In genomic region chr1:169001353-169001752, GRCh38 we compare ENCODE assay signal across 37 cellular contexts.
"Had no signal": no experiment of that assay in that cellular context is flagged by ENCODE, and none has a peak within 500 bp of the region (broad histone marks: within the 10 kb centered on the region; RNA-seq: fewer than 3 reads in every experiment).

No MANE protein-coding gene starts in this region.

- FAIRE-seq: astrocyte, bronchial epithelial cell had no signal

- H3K9me3 ChIP-seq: adrenal gland, ascending aorta, body of pancreas, breast epithelium had no signal

- H3K27me3 ChIP-seq: adrenal gland, ascending aorta, body of pancreas, brain microvascular endothelial cell, breast epithelium had no signal

- H3K4me3 ChIP-seq: adrenal gland, ascending aorta, body of pancreas, breast epithelium, cardiac muscle cell had no signal

- H3K4me1 Mint-ChIP-seq: activated naive CD4-positive, alpha-beta T cell treated with anti-CD3 and anti-CD28 coated beads, Interleukin-2, amount 50 U/mL, for 24 hours; activated naive CD8-positive, alpha-beta T cell treated with anti-CD3 and anti-CD28 coated beads for 36 hours; activated naive CD8-positive, alpha-beta T cell treated with anti-CD3 and anti-CD28 coated beads, Interleukin-2, amount 10 ng/mL, durations not matched to agents 7 days and 5 days; activated naive CD8-positive, alpha-beta T cell treated with anti-CD3 and anti-CD28 coated beads, Interleukin-2, amount 50 U/mL, for 24 hours; activated T-helper 17 cell treated with anti-CD3 and anti-CD28 coated beads, Interleukin-2, amount 50 U/mL, for 72 hours; brain; central memory CD8-positive, alpha-beta T cell had no signal

- H3K4me3 Mint-ChIP-seq: activated naive CD4-positive, alpha-beta T cell treated with anti-CD3 and anti-CD28 coated beads for 36 hours; activated naive CD4-positive, alpha-beta T cell treated with anti-CD3 and anti-CD28 coated beads, Interleukin-2, amount 10 ng/mL, durations not matched to agents 7 days and 5 days; activated naive CD4-positive, alpha-beta T cell treated with anti-CD3 and anti-CD28 coated beads, Interleukin-2, amount 50 U/mL, for 24 hours; activated naive CD8-positive, alpha-beta T cell; activated naive CD8-positive, alpha-beta T cell treated with anti-CD3 and anti-CD28 coated beads for 36 hours; activated naive CD8-positive, alpha-beta T cell treated with anti-CD3 and anti-CD28 coated beads, Interleukin-2, amount 10 ng/mL, durations not matched to agents 7 days and 5 days; activated naive CD8-positive, alpha-beta T cell treated with anti-CD3 and anti-CD28 coated beads, Interleukin-2, amount 50 U/mL, for 24 hours; activated T-cell treated with anti-CD3 and anti-CD28 coated beads, Interleukin-2, amount 50 U/mL, for 24 hours; activated T-cell treated with anti-CD3 and anti-CD28 coated beads, Interleukin-2, amount 50 U/mL, for 4 hours; activated T-cell treated with anti-CD3 and anti-CD28 coated beads, Interleukin-2, amount 50 U/mL, for 72 hours; activated T-helper 1 cell treated with anti-CD3 and anti-CD28 coated beads, Interleukin-12 subunit alpha, Interleukin-12 subunit beta, Interleukin-2, Interleukin-4 antibody, amounts not matched to agents 30 ng/mL and 10 ng/mL and 1 ng/mL, durations not matched to agents 14 hours and 24 hours and 36 hours; activated T-helper 17 cell treated with anti-CD3 and anti-CD28 coated beads, Interleukin-2, amount 50 U/mL, for 72 hours; brain; central memory CD8-positive, alpha-beta T cell had no signal

- DNase-seq: activated effector memory CD4-positive, alpha-beta T cell treated with anti-CD3 and anti-CD28 coated beads, Interleukin-2, amount 50 U/mL, for 16 hours; activated effector memory CD4-positive, alpha-beta T cell treated with Interleukin-2 at 50 U/mL for 16 hours; activated gamma-delta T cell; activated gamma-delta T cell treated with Interleukin-2 at 50 U/mL for 16 hours; activated naive CD4-positive, alpha-beta T cell; activated naive CD4-positive, alpha-beta T cell treated with anti-CD3 and anti-CD28 coated beads for 36 hours; activated naive CD4-positive, alpha-beta T cell treated with anti-CD3 and anti-CD28 coated beads, Interleukin-2, amount 10 ng/mL, durations not matched to agents 7 days and 5 days; activated naive CD4-positive, alpha-beta T cell treated with anti-CD3 and anti-CD28 coated beads, Interleukin-2, amount 50 U/mL, for 16 hours; activated naive CD4-positive, alpha-beta T cell treated with Interleukin-2 at 50 U/mL for 16 hours; activated naive CD8-positive, alpha-beta T cell treated with anti-CD3 and anti-CD28 coated beads for 36 hours; activated naive CD8-positive, alpha-beta T cell treated with anti-CD3 and anti-CD28 coated beads, Interleukin-2, amount 10 ng/mL, durations not matched to agents 7 days and 5 days; activated naive CD8-positive, alpha-beta T cell treated with anti-CD3 and anti-CD28 coated beads, Interleukin-2, amount 50 U/mL, for 24 hours; activated T-cell treated with anti-CD3 and anti-CD28 coated beads, Interleukin-2, amount 50 U/mL, for 1 hour; activated T-cell treated with anti-CD3 and anti-CD28 coated beads, Interleukin-2, amount 50 U/mL, for 24 hours; activated T-cell treated with anti-CD3 and anti-CD28 coated beads, Interleukin-2, amount 50 U/mL, for 4 hours; activated T-cell treated with anti-CD3 and anti-CD28 coated beads, Interleukin-2, amount 50 U/mL, for 48 hours; activated T-cell treated with anti-CD3 and anti-CD28 coated beads, Interleukin-2, amount 50 U/mL, for 72 hours; adrenal gland; amygdala; aorta; body of pancreas; brain microvascular endothelial cell; central memory CD4-positive, alpha-beta T cell; cerebellar nuclear complex had no signal

- H3K27ac Mint-ChIP-seq: activated naive CD4-positive, alpha-beta T cell treated with anti-CD3 and anti-CD28 coated beads for 36 hours; activated naive CD4-positive, alpha-beta T cell treated with anti-CD3 and anti-CD28 coated beads, Interleukin-2, amount 10 ng/mL, durations not matched to agents 7 days and 5 days; activated naive CD4-positive, alpha-beta T cell treated with anti-CD3 and anti-CD28 coated beads, Interleukin-2, amount 50 U/mL, for 24 hours; activated naive CD4-positive, alpha-beta T cell treated with anti-CD3 and anti-CD28 coated beads, Interleukin-2, amount 50 U/mL, for 72 hours; activated naive CD8-positive, alpha-beta T cell; activated naive CD8-positive, alpha-beta T cell treated with anti-CD3 and anti-CD28 coated beads for 36 hours; activated naive CD8-positive, alpha-beta T cell treated with anti-CD3 and anti-CD28 coated beads, Interleukin-2, amount 10 ng/mL, durations not matched to agents 7 days and 5 days; activated naive CD8-positive, alpha-beta T cell treated with anti-CD3 and anti-CD28 coated beads, Interleukin-2, amount 50 U/mL, for 24 hours; activated T-cell treated with anti-CD3 and anti-CD28 coated beads, Interleukin-2, amount 50 U/mL, for 24 hours; activated T-cell treated with anti-CD3 and anti-CD28 coated beads, Interleukin-2, amount 50 U/mL, for 72 hours; activated T-helper 1 cell treated with anti-CD3 and anti-CD28 coated beads, Interleukin-12 subunit alpha, Interleukin-12 subunit beta, Interleukin-2, Interleukin-4 antibody, amounts not matched to agents 30 ng/mL and 10 ng/mL and 1 ng/mL, durations not matched to agents 14 hours and 24 hours and 36 hours; activated T-helper 17 cell treated with anti-CD3 and anti-CD28 coated beads, Interleukin-2, amount 50 U/mL, for 72 hours; activated T-helper 2 cell treated with anti-CD3 and anti-CD28 coated beads, Interferon-gamma antibody, Interleukin-2, Interleukin-4, amounts not matched to agents 10 μg/mL and 5 μg/mL and 100 μg/mL, durations not matched to agents 14 hours and 24 hours and 36 hours; brain had no signal

- H3K4me1 ChIP-seq: breast epithelium had no signal

- H3K27ac ChIP-seq: adrenal gland, ascending aorta, body of pancreas, brain microvascular endothelial cell, breast epithelium, cardiac muscle cell had no signal

- ATAC-seq: activated naive CD4-positive, alpha-beta T cell treated with anti-CD3 and anti-CD28 coated beads, Interleukin-2, amount 50 U/mL, for 72 hours; activated naive CD8-positive, alpha-beta T cell treated with anti-CD3 and anti-CD28 coated beads, Interleukin-2, amount 50 U/mL, for 24 hours; activated T-cell treated with anti-CD3 and anti-CD28 coated beads, Interleukin-2, amount 50 U/mL, for 4 hours; activated T-cell treated with anti-CD3 and anti-CD28 coated beads, Interleukin-2, amount 50 U/mL, for 72 hours; activated T-helper 17 cell treated with anti-CD3 and anti-CD28 coated beads, Interleukin-2, amount 50 U/mL, for 72 hours; body of pancreas had no signal

- H3K9me3 Mint-ChIP-seq: activated naive CD4-positive, alpha-beta T cell treated with anti-CD3 and anti-CD28 coated beads for 36 hours; activated naive CD4-positive, alpha-beta T cell treated with anti-CD3 and anti-CD28 coated beads, Interleukin-2, amount 10 ng/mL, durations not matched to agents 7 days and 5 days; activated naive CD4-positive, alpha-beta T cell treated with anti-CD3 and anti-CD28 coated beads, Interleukin-2, amount 50 U/mL, for 72 hours; activated naive CD8-positive, alpha-beta T cell treated with anti-CD3 and anti-CD28 coated beads for 36 hours; activated naive CD8-positive, alpha-beta T cell treated with anti-CD3 and anti-CD28 coated beads, Interleukin-2, amount 50 U/mL, for 24 hours; activated T-cell treated with anti-CD3 and anti-CD28 coated beads, Interleukin-2, amount 50 U/mL, for 24 hours; activated T-cell treated with anti-CD3 and anti-CD28 coated beads, Interleukin-2, amount 50 U/mL, for 4 hours; activated T-helper 17 cell treated with anti-CD3 and anti-CD28 coated beads, Interleukin-2, amount 50 U/mL, for 72 hours; activated T-helper 2 cell treated with anti-CD3 and anti-CD28 coated beads, Interferon-gamma antibody, Interleukin-2, Interleukin-4, amounts not matched to agents 10 μg/mL and 5 μg/mL and 100 μg/mL, durations not matched to agents 14 hours and 24 hours and 36 hours; central memory CD8-positive, alpha-beta T cell had no signal

- H3K36me3 Mint-ChIP-seq: activated naive CD4-positive, alpha-beta T cell treated with anti-CD3 and anti-CD28 coated beads, Interleukin-2, amount 10 ng/mL, durations not matched to agents 7 days and 5 days; activated naive CD8-positive, alpha-beta T cell; activated naive CD8-positive, alpha-beta T cell treated with anti-CD3 and anti-CD28 coated beads for 36 hours; activated naive CD8-positive, alpha-beta T cell treated with anti-CD3 and anti-CD28 coated beads, Interleukin-2, amount 10 ng/mL, durations not matched to agents 7 days and 5 days; brain had no signal

- H3K36me3 ChIP-seq: adrenal gland, ascending aorta, brain microvascular endothelial cell, breast epithelium, cardiac muscle cell had no signal

- H3K27me3 Mint-ChIP-seq: activated naive CD4-positive, alpha-beta T cell treated with anti-CD3 and anti-CD28 coated beads, Interleukin-2, amount 50 U/mL, for 24 hours; activated naive CD8-positive, alpha-beta T cell; activated naive CD8-positive, alpha-beta T cell treated with anti-CD3 and anti-CD28 coated beads for 36 hours; activated naive CD8-positive, alpha-beta T cell treated with anti-CD3 and anti-CD28 coated beads, Interleukin-2, amount 50 U/mL, for 24 hours; activated T-helper 17 cell treated with anti-CD3 and anti-CD28 coated beads, Interleukin-2, amount 50 U/mL, for 72 hours had no signal
